In the genomic region with DNA sequence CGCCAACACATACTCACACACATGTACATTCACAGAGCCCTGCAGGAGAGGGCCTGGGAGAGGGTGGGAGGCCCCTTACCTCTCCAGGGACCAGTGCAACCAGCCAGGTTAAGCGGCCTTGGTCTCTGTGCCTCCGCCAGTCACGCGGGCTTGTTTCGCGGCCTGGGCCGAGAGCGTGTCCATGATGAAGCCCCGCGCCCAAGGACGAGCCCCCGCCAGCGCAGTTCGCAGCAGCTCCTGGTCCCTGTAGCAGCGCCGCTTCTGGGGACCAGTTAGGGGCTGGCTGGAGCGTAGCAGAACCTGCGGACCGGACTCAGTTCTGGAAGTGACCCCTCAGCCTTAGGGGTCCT, we compare ENCODE assay signal across 1 cellular context.
TF ChIP-seq lines count a peak whose summit lies in the region.

No MANE protein-coding gene starts in this region.

TF ChIP-seq in K562, 482 proteins besides CTCF, POLR2A, EP300 and RAD21:
- TF ChIP-seq ZZZ3 (IDR thresholded peaks at IDR 0.05) (no peak), ZEB2 (IDR thresholded peaks at IDR 0.05) (no peak), XRCC4 (IDR thresholded peaks at IDR 0.05; ENCODE audit: extremely low read depth, insufficient read depth, insufficient read length) (no peak), POU5F1 (IDR thresholded peaks at IDR 0.05; ENCODE audit: borderline replicate concordance, low read depth, low read length, partially characterized antibody) (no peak), SMARCA4 (IDR thresholded peaks at IDR 0.05) (no peak), SMARCA5 (IDR thresholded peaks at IDR 0.05) (no peak), TCFL5 (CRISPR knock-in tag; conservative IDR thresholded peaks at IDR 0.05) (no peak), FOXM1 (IDR thresholded peaks at IDR 0.05; ENCODE audit: low read depth) (no peak), FOXM1 (CRISPR knock-in tag; IDR thresholded peaks at IDR 0.05; ENCODE audit: low read depth) (no peak), CEBPZ (IDR thresholded peaks at IDR 0.05; ENCODE audit: borderline replicate concordance, low read depth, low read length) (no peak), CEBPG (CRISPR knock-in tag; IDR thresholded peaks at IDR 0.05) (no peak), CEBPG (tag; conservative IDR thresholded peaks at IDR 0.05 in 1 of 2, IDR thresholded peaks at IDR 0.05 in 1 of 2) (no peak), GABPB2 (CRISPR knock-in tag; conservative IDR thresholded peaks at IDR 0.05) (no peak), MAFK (IDR thresholded peaks at IDR 0.05; ENCODE audit: low read length) (no peak), IRF2 (CRISPR knock-in tag; IDR thresholded peaks at IDR 0.05) (0 out of 2 replicates have a peak, but pooled peaks have one; percentile 44)
- TF ChIP-seq, protein P1, sequence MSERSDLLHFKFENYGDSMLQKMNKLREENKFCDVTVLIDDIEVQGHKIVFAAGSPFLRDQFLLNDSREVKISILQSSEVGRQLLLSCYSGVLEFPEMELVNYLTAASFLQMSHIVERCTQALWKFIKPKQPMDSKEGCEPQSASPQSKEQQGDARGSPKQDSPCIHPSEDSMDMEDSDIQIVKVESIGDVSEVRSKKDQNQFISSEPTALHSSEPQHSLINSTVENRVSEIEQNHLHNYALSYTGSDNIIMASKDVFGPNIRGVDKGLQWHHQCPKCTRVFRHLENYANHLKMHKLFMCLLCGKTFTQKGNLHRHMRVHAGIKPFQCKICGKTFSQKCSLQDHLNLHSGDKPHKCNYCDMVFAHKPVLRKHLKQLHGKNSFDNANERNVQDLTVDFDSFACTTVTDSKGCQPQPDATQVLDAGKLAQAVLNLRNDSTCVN (CRISPR knock-in tag; IDR thresholded peaks at IDR 0.05) = no peak
- TF ChIP-seq, protein P2, sequence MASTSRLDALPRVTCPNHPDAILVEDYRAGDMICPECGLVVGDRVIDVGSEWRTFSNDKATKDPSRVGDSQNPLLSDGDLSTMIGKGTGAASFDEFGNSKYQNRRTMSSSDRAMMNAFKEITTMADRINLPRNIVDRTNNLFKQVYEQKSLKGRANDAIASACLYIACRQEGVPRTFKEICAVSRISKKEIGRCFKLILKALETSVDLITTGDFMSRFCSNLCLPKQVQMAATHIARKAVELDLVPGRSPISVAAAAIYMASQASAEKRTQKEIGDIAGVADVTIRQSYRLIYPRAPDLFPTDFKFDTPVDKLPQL (IDR thresholded peaks at IDR 0.05; ENCODE audit: extremely low read depth, insufficient read length) = no peak
- TF ChIP-seq, protein P3, sequence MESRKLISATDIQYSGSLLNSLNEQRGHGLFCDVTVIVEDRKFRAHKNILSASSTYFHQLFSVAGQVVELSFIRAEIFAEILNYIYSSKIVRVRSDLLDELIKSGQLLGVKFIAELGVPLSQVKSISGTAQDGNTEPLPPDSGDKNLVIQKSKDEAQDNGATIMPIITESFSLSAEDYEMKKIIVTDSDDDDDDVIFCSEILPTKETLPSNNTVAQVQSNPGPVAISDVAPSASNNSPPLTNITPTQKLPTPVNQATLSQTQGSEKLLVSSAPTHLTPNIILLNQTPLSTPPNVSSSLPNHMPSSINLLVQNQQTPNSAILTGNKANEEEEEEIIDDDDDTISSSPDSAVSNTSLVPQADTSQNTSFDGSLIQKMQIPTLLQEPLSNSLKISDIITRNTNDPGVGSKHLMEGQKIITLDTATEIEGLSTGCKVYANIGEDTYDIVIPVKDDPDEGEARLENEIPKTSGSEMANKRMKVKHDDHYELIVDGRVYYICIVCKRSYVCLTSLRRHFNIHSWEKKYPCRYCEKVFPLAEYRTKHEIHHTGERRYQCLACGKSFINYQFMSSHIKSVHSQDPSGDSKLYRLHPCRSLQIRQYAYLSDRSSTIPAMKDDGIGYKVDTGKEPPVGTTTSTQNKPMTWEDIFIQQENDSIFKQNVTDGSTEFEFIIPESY (CRISPR knock-in tag; IDR thresholded peaks at IDR 0.05) = peak; percentile 95
